In genomic region chr10:48511066-48511854, GRCh38 we compare ENCODE assay signal across 18 cellular contexts.
DNase-seq lines count a peak whose midpoint lies in the region; ATAC-seq, FAIRE-seq and TF ChIP-seq lines count a peak whose summit lies in the region.
"Had no signal": no experiment of that assay in that cellular context is flagged by ENCODE, and none has a peak within 500 bp of the region (broad histone marks: within the 10 kb centered on the region; RNA-seq: fewer than 3 reads in every experiment).

No MANE protein-coding gene starts in this region.

- H3K36me3 ChIP-seq in endodermal cell (ENCODE audit: control insufficient read depth, insufficient read depth, low read length): no peaks in the 10 kb centered on the region
- no peaks in the 10 kb centered on the region for H3K36me3 ChIP-seq in spleen
- H3K36me3 ChIP-seq in small intestine (ENCODE audit: control insufficient read depth in 2 of 2, insufficient read depth in 2 of 2, low read length in 2 of 2): no peaks in the 10 kb centered on the region

- intact Hi-C loops in cardiac septum (cut with DNase I) (no loop called here), right cardiac atrium (cut with DNase I) (no loop called here), spleen (cut with DNase I; ENCODE audit: low total_unique reads) (no loop called here)

- H3K9me3 ChIP-seq in right cardiac atrium (ENCODE audit: control insufficient read depth, low read length): no peaks in the 10 kb centered on the region
- H3K9me3 ChIP-seq in endodermal cell (ENCODE audit: control insufficient read depth, low read length): peaks cover 31% of the 10 kb centered on the region
- H3K9me3 ChIP-seq in spleen: peaks cover 0 to 34% (median 26%) of the 10 kb centered on the region in 8 donors
- H3K9me3 ChIP-seq in small intestine (ENCODE audit: control insufficient read depth, low read depth): no peaks in the 10 kb centered on the region

- TF ChIP-seq POLR2A in spleen (IDR thresholded peaks at IDR 0.05): no peak

- peaks cover 23% of the 10 kb centered on the region for H3K9me3 Mint-ChIP-seq in endodermal cell

- H3K9ac ChIP-seq in endodermal cell (ENCODE audit: extremely low read depth, low read length, poor library complexity, severe bottlenecking): no peak overlapping the region

- FAIRE-seq in small intestine (lab: Jason Lieb, UNC): no peak

- no peaks in the 10 kb centered on the region for H3K27me3 ChIP-seq in right cardiac atrium (ENCODE audit: control insufficient read depth, insufficient read depth)
- H3K27me3 ChIP-seq in endodermal cell (ENCODE audit: control insufficient read depth, insufficient read depth, low read length, poor library complexity, severe bottlenecking): no peaks in the 10 kb centered on the region
- H3K27me3 ChIP-seq in spleen (replicated peaks in 1 of 7): no peaks in the 10 kb centered on the region
- H3K27me3 ChIP-seq in small intestine (ENCODE audit: control insufficient read depth in 2 of 2, insufficient read depth in 2 of 2, low read length in 2 of 2): peaks cover 0 to 2% of the 10 kb centered on the region in 2 donors

- peaks cover 2% of the 10 kb centered on the region for H3K4me1 Mint-ChIP-seq in endodermal cell

- peaks cover 2% of the 10 kb centered on the region for H3K27me3 Mint-ChIP-seq in endodermal cell (ENCODE audit: insufficient read depth)

- no peak overlapping the region for H3K27ac Mint-ChIP-seq in endodermal cell

- H3K4me3 ChIP-seq in right cardiac atrium (ENCODE audit: low read length) (no peak overlapping the region), endodermal cell (ENCODE audit: low read length) (no peak overlapping the region), spleen (no peak overlapping the region), small intestine (ENCODE audit: low read depth in 1 of 2, low read length in 2 of 2) (no peak overlapping the region)

- no peak overlapping the region for H3K27ac ChIP-seq in right cardiac atrium (ENCODE audit: low read length)
- H3K27ac ChIP-seq in endodermal cell (ENCODE audit: low read depth, low read length): no peak overlapping the region
- H3K27ac ChIP-seq in spleen: no peak overlapping the region
- H3K27ac ChIP-seq in small intestine (ENCODE audit: low read depth in 1 of 2, low read length in 1 of 2): no peak overlapping the region
- H3K27ac ChIP-seq: C4-2B, RWPE1 had no signal

- WGBS in right cardiac atrium: 90% methylated on average over 12 of the region's 12 CpGs
- WGBS in endodermal cell (ENCODE audit: insufficient coverage in 1 of 2, insufficient read length in 1 of 2), 2 experiments: 83 to 85% methylated on average over 8 to 12 of the region's 12 CpGs
- WGBS in spleen, 5 donors: 82 to 89% (median 83%) methylated on average over 7 to 12 of the region's 12 CpGs
- WGBS in small intestine, 3 donors: 79 to 88% (median 81%) methylated on average over 12 of the region's 12 CpGs

- no peak for ATAC-seq in right cardiac atrium
- ATAC-seq in GM21723 (IDR thresholded peaks at IDR 0.05; ENCODE audit: unreplicated experiment): no peak

- H3K4me3 Mint-ChIP-seq in endodermal cell: no peak overlapping the region

- H3K36me3 Mint-ChIP-seq in endodermal cell (ENCODE audit: low read depth): no peaks in the 10 kb centered on the region

- H3K4me1 ChIP-seq in right cardiac atrium (ENCODE audit: control insufficient read depth, insufficient read depth, low read length) (peaks cover 7% of the 10 kb centered on the region), endodermal cell (ENCODE audit: control insufficient read depth, insufficient read depth, low read length) (no peaks in the 10 kb centered on the region), spleen (peaks cover 0 to 28% (median 11%) of the 10 kb centered on the region in 6 donors), small intestine (ENCODE audit: control insufficient read depth in 2 of 2, insufficient read depth in 1 of 2, low read depth in 1 of 2, low read length in 1 of 2) (no peaks in the 10 kb centered on the region)
- H3K4me1 ChIP-seq: Caco-2 had no signal

- peak; percentile 70 for DNase-seq in cardiac septum (ENCODE audit: low spot score)
- no peak for DNase-seq in right cardiac atrium
- peak; percentile 26 for DNase-seq in endodermal cell
- DNase-seq in spleen: peak; percentile 67
- DNase-seq in C1 segment of cervical spinal cord (lab: John Stamatoyannopoulos, UW): no peak
- no peak for DNase-seq in small intestine
- DNase-seq in AG08395 (ENCODE audit: low spot score): no peak
- DNase-seq: 8988T, DMS153, HCEC 1CT, KG1, NCI-H1436, NCI-H2081, NCI-H748 treated with DMSO at 0.1 percent for 48 hours had no signal

- no peak for TF ChIP-seq CTCF in endodermal cell (conservative IDR thresholded peaks at IDR 0.05)
- TF ChIP-seq CTCF in spleen (IDR thresholded peaks at IDR 0.05 in 8 of 11, conservative IDR thresholded peaks at IDR 0.05 in 3 of 11): no peak

Comparison
In these comparisons a context has a peak if more than half of its experiments do, and no peak if none do; other contexts are left out.
1. DNase-seq: peak in cardiac septum (single experiment), endodermal cell (single experiment) and spleen (single experiment); none in right cardiac atrium (0 of 3), C1 segment of cervical spinal cord (0 of 14), small intestine (single experiment) and AG08395 (single experiment).